Comparison of ENCODE assay signal across 9 cellular contexts in the genomic region with DNA sequence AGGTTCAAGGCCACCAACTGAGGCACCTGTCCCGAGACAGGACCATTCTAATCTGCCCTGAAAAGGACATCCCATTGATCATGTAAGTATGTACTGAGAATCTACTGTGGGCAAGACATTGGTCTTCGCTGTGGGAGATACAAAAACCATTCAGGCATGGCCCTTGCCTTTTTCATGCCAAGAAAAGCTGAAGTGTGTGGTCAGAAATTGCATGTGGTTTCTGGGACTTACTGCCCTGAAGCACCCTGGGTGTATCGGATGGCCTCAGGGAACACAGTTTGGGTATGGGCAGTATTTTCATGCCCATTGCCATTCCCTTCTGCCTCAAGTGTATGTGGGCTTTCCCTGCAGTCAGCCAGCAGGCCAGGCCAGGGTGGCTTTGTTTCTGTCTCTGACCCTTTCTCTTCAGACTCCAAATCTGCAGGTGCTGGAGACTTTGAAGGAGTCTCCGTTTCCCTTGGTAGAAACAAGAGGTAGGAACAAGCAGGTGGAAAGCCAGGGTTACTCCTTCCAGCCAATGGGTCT.
A peak's percentile ranks its signal among the peaks of the same experiment; 100 is the strongest.
DNase-seq lines count a peak whose midpoint lies in the region; ATAC-seq and TF ChIP-seq lines count a peak whose summit lies in the region.
"Had no signal": no experiment of that assay in that cellular context is flagged by ENCODE, and none has a peak within 500 bp of the region (broad histone marks: within the 10 kb centered on the region; RNA-seq: fewer than 3 reads in every experiment).

No MANE protein-coding gene starts in this region.

- TF ChIP-seq CTCF in glutamatergic neuron (IDR thresholded peaks at IDR 0.05; ENCODE audit: partially characterized antibody, unreplicated experiment) (no peak), GM13976 (IDR thresholded peaks at IDR 0.05; ENCODE audit: borderline replicate concordance, control extremely low read depth, extremely low read depth, insufficient read depth, missing control alignments) (no peak)

- H3K27me3 Mint-ChIP-seq in activated T-cell treated with anti-CD3 and anti-CD28 coated beads, Interleukin-2, amount 50 U/mL, for 24 hours = peaks cover 3% of the 10 kb centered on the region
- H3K27me3 Mint-ChIP-seq in T-helper 17 cell (peaks cover 10% of the 10 kb centered on the region), glutamatergic neuron (ENCODE audit: unreplicated experiment) (peaks cover 10% of the 10 kb centered on the region)

- H3K4me3 Mint-ChIP-seq in activated T-cell treated with anti-CD3 and anti-CD28 coated beads, Interleukin-2, amount 50 U/mL, for 24 hours = peak overlapping the region; percentile 77
- H3K4me3 Mint-ChIP-seq in T-helper 17 cell = peak overlapping the region; percentile 87
- peak overlapping the region; percentile 80 for H3K4me3 Mint-ChIP-seq in glutamatergic neuron (ENCODE audit: unreplicated experiment)
- peak overlapping the region; percentile 76 for H3K4me3 Mint-ChIP-seq in stimulated activated effector memory CD8-positive, alpha-beta T cell treated with anti-CD3 and anti-CD28 coated beads, Interleukin-12 subunit alpha, Interleukin-12 subunit beta, amount 100 ng/mL, for 72 hours

- no peaks in the 10 kb centered on the region for H3K9me3 Mint-ChIP-seq in activated T-cell treated with anti-CD3 and anti-CD28 coated beads, Interleukin-2, amount 50 U/mL, for 24 hours
- H3K9me3 Mint-ChIP-seq in glutamatergic neuron (ENCODE audit: unreplicated experiment) = peaks cover 14% of the 10 kb centered on the region
- H3K9me3 Mint-ChIP-seq in stimulated activated effector memory CD8-positive, alpha-beta T cell treated with anti-CD3 and anti-CD28 coated beads, Interleukin-12 subunit alpha, Interleukin-12 subunit beta, amount 100 ng/mL, for 72 hours = no peaks in the 10 kb centered on the region

- no peaks in the 10 kb centered on the region for H3K36me3 Mint-ChIP-seq in activated T-cell treated with anti-CD3 and anti-CD28 coated beads, Interleukin-2, amount 50 U/mL, for 24 hours (ENCODE audit: low read depth)
- no peaks in the 10 kb centered on the region for H3K36me3 Mint-ChIP-seq in T-helper 17 cell (ENCODE audit: low read depth)
- no peaks in the 10 kb centered on the region for H3K36me3 Mint-ChIP-seq in glutamatergic neuron (ENCODE audit: unreplicated experiment)
- peaks cover 4% of the 10 kb centered on the region for H3K36me3 Mint-ChIP-seq in stimulated activated effector memory CD8-positive, alpha-beta T cell treated with anti-CD3 and anti-CD28 coated beads, Interleukin-12 subunit alpha, Interleukin-12 subunit beta, amount 100 ng/mL, for 72 hours

- ATAC-seq in T-helper 17 cell (no peak), GM19324 (IDR thresholded peaks at IDR 0.05; ENCODE audit: low FRiP score, unreplicated experiment) (no peak)
- no peak for ATAC-seq in stimulated activated effector memory CD8-positive, alpha-beta T cell treated with anti-CD3 and anti-CD28 coated beads, Interleukin-12 subunit alpha, Interleukin-12 subunit beta, amount 100 ng/mL, for 72 hours

- peaks cover 31% of the 10 kb centered on the region for H3K4me1 Mint-ChIP-seq in activated T-cell treated with anti-CD3 and anti-CD28 coated beads, Interleukin-2, amount 50 U/mL, for 24 hours (ENCODE audit: low read depth)
- H3K4me1 Mint-ChIP-seq in T-helper 17 cell (peaks cover 3% of the 10 kb centered on the region), glutamatergic neuron (ENCODE audit: low read depth, unreplicated experiment) (peaks cover 22% of the 10 kb centered on the region)
- H3K4me1 Mint-ChIP-seq in stimulated activated effector memory CD8-positive, alpha-beta T cell treated with anti-CD3 and anti-CD28 coated beads, Interleukin-12 subunit alpha, Interleukin-12 subunit beta, amount 100 ng/mL, for 72 hours = peaks cover 23% of the 10 kb centered on the region

- DNase-seq in activated T-cell treated with anti-CD3 and anti-CD28 coated beads, Interleukin-2, amount 50 U/mL, for 24 hours = no peak
- no peak for DNase-seq in activated T-cell treated with anti-CD3 and anti-CD28 coated beads, Interleukin-2, amount 50 U/mL, for 1 hour
- no peak for DNase-seq in T-helper 17 cell
- DNase-seq in glutamatergic neuron = no peak
- no peak for DNase-seq in stimulated activated effector memory CD8-positive, alpha-beta T cell treated with anti-CD3 and anti-CD28 coated beads, Interleukin-12 subunit alpha, Interleukin-12 subunit beta, amount 100 ng/mL, for 72 hours (ENCODE audit: low spot score in 2 of 2)
- DNase-seq in GM13976 (ENCODE audit: low spot score) = no peak
- no peak for DNase-seq in HuH-7 (ENCODE audit: low spot score)
- DNase-seq: midbrain had no signal

- in situ Hi-C loops in GM13976 (cut with MboI; ENCODE audit: low sequenced_read_pairs, unreplicated experiment) = no loop called here

- H3K9me3 ChIP-seq in T-helper 17 cell (ENCODE audit: control insufficient read depth, low read length, poor library complexity, severe bottlenecking) = no peaks in the 10 kb centered on the region

- H3K27ac Mint-ChIP-seq in activated T-cell treated with anti-CD3 and anti-CD28 coated beads, Interleukin-2, amount 50 U/mL, for 24 hours = no peak overlapping the region
- H3K27ac Mint-ChIP-seq in T-helper 17 cell (no peak overlapping the region), glutamatergic neuron (ENCODE audit: unreplicated experiment) (peak overlapping the region; percentile 79)
- no peak overlapping the region for H3K27ac Mint-ChIP-seq in stimulated activated effector memory CD8-positive, alpha-beta T cell treated with anti-CD3 and anti-CD28 coated beads, Interleukin-12 subunit alpha, Interleukin-12 subunit beta, amount 100 ng/mL, for 72 hours
